In genomic region chr14:49381778-49382177, GRCh38 we compare ENCODE assay signal across 7 cellular contexts.
"Had no signal": no experiment of that assay in that cellular context is flagged by ENCODE, and none has a peak within 500 bp of the region (broad histone marks: within the 10 kb centered on the region; RNA-seq: fewer than 3 reads in every experiment).

No MANE protein-coding gene starts in this region.

- H3K4me3 ChIP-seq: K562 had no signal

- H3K36me3 Mint-ChIP-seq: IgD-negative memory B cell had no signal

- H3K4me1 Mint-ChIP-seq: IgD-negative memory B cell had no signal

- ATAC-seq: HepG2, K562 had no signal

- H3K27ac Mint-ChIP-seq: IgD-negative memory B cell had no signal

- DNase-seq: IMR-90, KBM-7, KG1 had no signal

- H3K27ac ChIP-seq: HL-60 had no signal

- H3K4me3 Mint-ChIP-seq: IgD-negative memory B cell had no signal
